Comparison of ENCODE assay signal across 8 cellular contexts in genomic region chr11:777288-778255, GRCh38. TPM values are rescaled to one million over a fixed set of nuclear protein-coding genes. Genes with fewer than 3 reads are reported as not detected.
DNase-seq lines count a peak whose midpoint lies in the region; ATAC-seq, FAIRE-seq and TF ChIP-seq lines count a peak whose summit lies in the region.

TSS of gene GATD1 (minus strand) at chr11:777487. CDS start at chr11:777462, 25 bp downstream.

- peak within 1 kb of the TSS; percentile 91 for H4K5ac ChIP-seq in H1 (ENCODE audit: insufficient read length, low read depth, low read length)

- H3K4me2 ChIP-seq in H1 (ENCODE audit: insufficient read depth in 1 of 2, low read depth in 2 of 2, low read length in 2 of 2) = peak within 1 kb of the TSS; percentile 85 to 86

- no peak within 1 kb of the TSS for H3K14ac ChIP-seq in H1 (ENCODE audit: insufficient read length)

- no peaks in the 10 kb centered on the region for H3K36me3 ChIP-seq in CD8-positive, alpha-beta T cell (ENCODE audit: insufficient read depth, low read length)
- peaks cover 0 to 7% (median 4%) of the 10 kb centered on the region in 4 experiments; a peak in 3 of 8 replicates for H3K36me3 ChIP-seq in H1 (ENCODE audit: control insufficient read depth in 2 of 4, insufficient read depth in 4 of 4, low read length in 3 of 4)

- H2AFZ ChIP-seq in H1 (ENCODE audit: low read length) = no peak within 1 kb of the TSS

- H2BK120ac ChIP-seq in H1 (replicated peaks; ENCODE audit: low read depth, low read length) = no peak within 1 kb of the TSS

- H4K8ac ChIP-seq in H1 (ENCODE audit: extremely low read depth, insufficient read depth, low read length) = peak within 1 kb of the TSS; percentile 91

- peak within 1 kb of the TSS; percentile 60; the same call in 1 of the 2 replicates for H2BK12ac ChIP-seq in H1 (ENCODE audit: low read depth, low read length)

- H3K18ac ChIP-seq in H1 (ENCODE audit: extremely low read depth, low read length) = peak within 1 kb of the TSS; percentile 81

- no peaks in the 10 kb centered on the region for H3K27me3 Mint-ChIP-seq in CD8-positive, alpha-beta T cell (ENCODE audit: low read depth)

- peaks cover 7 to 42% of the 10 kb centered on the region in 2 experiments; a peak in 3 of 4 replicates for H3K79me2 ChIP-seq in H1 (ENCODE audit: control insufficient read depth in 1 of 2, insufficient read depth in 2 of 2, low read length in 2 of 2)

- peak within 1 kb of the TSS; percentile 91 for H3K4ac ChIP-seq in H1 (replicated peaks; ENCODE audit: insufficient read length, low read depth, low read length)

- peak within 1 kb of the TSS; percentile 84 for H3K4me3 Mint-ChIP-seq in CD8-positive, alpha-beta T cell

- peak within 1 kb of the TSS; percentile 72 for H3K27ac Mint-ChIP-seq in CD8-positive, alpha-beta T cell

- TF ChIP-seq RAD21 in H1 (IDR thresholded peaks at IDR 0.05 in 1 of 2, conservative IDR thresholded peaks at IDR 0.05 in 1 of 2; ENCODE audit: low read depth in 2 of 2, low read length in 2 of 2) = no peak

- CTCF ChIA-PET in CD8-positive, alpha-beta T cell (lab: Charles Lee) = interaction anchor here (1.0 to 2.7 kb wide), 3 partner anchors 12 to 224 kb away, joined by 3 to 9 read pairs (median 4); no protein-coding TSS in a partner anchor
- CTCF ChIA-PET in H1 (lab: Charles Lee; ENCODE audit: partially characterized antibody) = interaction anchor here (0.6 to 2.9 kb wide), 7 partner anchors 12 to 259 kb away, joined by 3 to 15 read pairs (median 3); partner anchors contain the start of gene MUC6

- peaks cover 24% of the 10 kb centered on the region for H3K4me1 ChIP-seq in CD8-positive, alpha-beta T cell (ENCODE audit: insufficient read depth, low read length)
- peaks cover 3 to 25% (median 12%) of the 10 kb centered on the region in 4 experiments for H3K4me1 ChIP-seq in H1 (replicated peaks in 1 of 4; ENCODE audit: control insufficient read depth in 3 of 4, insufficient read depth in 4 of 4, low read length in 3 of 4)

- no peaks in the 10 kb centered on the region for H3K27me3 ChIP-seq in CD8-positive, alpha-beta T cell (ENCODE audit: insufficient read depth, low read length)
- H3K27me3 ChIP-seq in H1 (replicated peaks in 1 of 4; ENCODE audit: control insufficient read depth in 3 of 4, extremely low read depth in 1 of 4, insufficient read depth in 3 of 4, low read length in 3 of 4) = no peaks in the 10 kb centered on the region; a peak in 1 of 7 replicates

- no peak within 1 kb of the TSS for H2BK20ac ChIP-seq in H1 (ENCODE audit: low read length)

- peak within 1 kb of the TSS; percentile 77 for H2BK5ac ChIP-seq in H1 (ENCODE audit: low read depth, low read length)

- H3K23me2 ChIP-seq in H1 (ENCODE audit: low read depth, low read length) = peaks cover 13% of the 10 kb centered on the region; the same call in 1 of the 2 replicates

- peak within 1 kb of the TSS; percentile 92 for H3K56ac ChIP-seq in H1 (replicated peaks; ENCODE audit: insufficient read length, low read depth, low read length)

- POLR2A ChIA-PET in CD8-positive, alpha-beta T cell (lab: Charles Lee) = interaction anchor here (1.2 kb wide), 1 partner anchor 18 kb away, joined by 3 read pairs; no protein-coding TSS in a partner anchor
- POLR2A ChIA-PET in H1 (lab: Charles Lee; ENCODE audit: partially characterized antibody) = interaction anchor here (0.6 to 35.3 kb wide), 20 partner anchors 9 to 978 kb away, joined by 3 to 636 read pairs (median 4); partner anchors contain the start of genes CEND1, PNPLA2, RPLP2 and TALDO1

- H3K9me3 Mint-ChIP-seq in CD8-positive, alpha-beta T cell = no peaks in the 10 kb centered on the region

- peak within 1 kb of the TSS; percentile 75; the same call in 1 of the 2 replicates for H2AK5ac ChIP-seq in H1 (ENCODE audit: low read depth, low read length)

- H3K9ac ChIP-seq in H1 (replicated peaks in 1 of 4; ENCODE audit: extremely low read depth in 1 of 4, low read depth in 3 of 4, low read length in 3 of 4) = peak within 1 kb of the TSS; percentile 62 to 95 (median 82)

- intact Hi-C loops in CD8-positive, alpha-beta T cell (cut with DNase I, micrococcal nuclease) = loop anchor here (1.0 kb wide), 3 partner anchors 19 to 32 kb away; partner anchors contain the start of genes RPLP2 (in 1 of the 2) and SLC25A22 (in 1 of the 2)

- FAIRE-seq in H1 (lab: Jason Lieb, UNC) = no peak

- no peak for TF ChIP-seq EP300 in H1 (IDR thresholded peaks at IDR 0.05; ENCODE audit: borderline replicate concordance in 1 of 2, low read depth in 2 of 2, low read length in 2 of 2)

- peaks cover 5% of the 10 kb centered on the region for H3K36me3 Mint-ChIP-seq in CD8-positive, alpha-beta T cell

- H2BK15ac ChIP-seq in H1 (ENCODE audit: low read length) = peak within 1 kb of the TSS; percentile 92; the same call in 1 of the 2 replicates

- peak in 1 of 2 experiments; percentile 80; a peak in 2 of 3 replicates for TF ChIP-seq POLR2A in H1 (IDR thresholded peaks at IDR 0.05; ENCODE audit: control extremely low read depth in 1 of 2, low read depth in 2 of 2, low read length in 2 of 2)

- H4K91ac ChIP-seq in H1 (replicated peaks; ENCODE audit: insufficient read length, low read length) = peak within 1 kb of the TSS; percentile 65

- peak within 1 kb of the TSS; percentile 64 for H3K27ac ChIP-seq in CD8-positive, alpha-beta T cell (ENCODE audit: low read depth, low read length)
- peak within 1 kb of the TSS; percentile 91; the same call in 1 of the 2 replicates for H3K27ac ChIP-seq in H1 (ENCODE audit: low read depth, low read length)

- 6% methylated on average over 53 of the region's 110 CpGs; no CpG with 5 or more reads in 1 of the 2 experiments for WGBS in H1 (ENCODE audit: extremely low coverage in 1 of 2, insufficient coverage in 1 of 2, insufficient read length in 1 of 2, insufficient replicate concordance in 2 of 2, low coverage in 1 of 2, low lambda C conversion rate in 2 of 2, missing lambda C conversion rate in 1 of 2), 2 experiments

- ATAC-seq in CD8-positive, alpha-beta T cell = peak; percentile 88
- peak; percentile 63 for ATAC-seq in GM19467 (IDR thresholded peaks at IDR 0.05; ENCODE audit: unreplicated experiment)

- H3K4me3 ChIP-seq in CD8-positive, alpha-beta T cell (ENCODE audit: low read depth, low read length) = peak within 1 kb of the TSS; percentile 84
- peak within 1 kb of the TSS; percentile 77 to 91 (median 85) for H3K4me3 ChIP-seq in H1 (ENCODE audit: extremely low read depth in 1 of 4, insufficient read depth in 2 of 4, low read depth in 3 of 4, low read length in 4 of 4)

- no peak within 1 kb of the TSS for H3K23ac ChIP-seq in H1 (ENCODE audit: insufficient read length)

- no peaks in the 10 kb centered on the region for H3K9me3 ChIP-seq in CD8-positive, alpha-beta T cell (ENCODE audit: low read length)
- H3K9me3 ChIP-seq in H1 (ENCODE audit: insufficient read depth in 2 of 2, low read depth in 1 of 2, low read length in 1 of 2) = no peaks in the 10 kb centered on the region

- DNase-seq in CD8-positive, alpha-beta T cell = peak; percentile 87 to 96 (median 94)
- peak; percentile 64 for DNase-seq in HS-27A (ENCODE audit: low read depth)
- peak; percentile 81 for DNase-seq in NOMO-1 treated with dmso at 0.1 percent for 144 hours (lab: John Stamatoyannopoulos, UW; ENCODE audit: unreplicated experiment)
- peak; percentile 82 to 91 (median 89) for DNase-seq in activated CD8-positive, alpha-beta memory T cell treated with anti-CD3 and anti-CD28 coated beads for 48 hours (ENCODE audit: low read depth in 2 of 3, low spot score in 2 of 3)
- DNase-seq in H1 (ENCODE audit: low read depth in 1 of 2, low spot score in 2 of 2) = peak in 1 of 2 experiments; percentile 98
- peak; percentile 98 for DNase-seq in mesenteric fat pad (ENCODE audit: low spot score)
- DNase-seq in stimulated activated CD8-positive, alpha-beta memory T cell treated with anti-CD3 and anti-CD28 coated beads, Interleukin-15, amount 100 ng/mL, for 24 hours (ENCODE audit: low read depth) = peak; percentile 90

- TF ChIP-seq CTCF in CD8-positive, alpha-beta T cell (IDR thresholded peaks at IDR 0.05) = no peak
- 0 out of 4 replicates have a peak, but pooled peaks of 1 of the 3 experiments have one; percentile 7 for TF ChIP-seq CTCF in H1 (IDR thresholded peaks at IDR 0.05; ENCODE audit: control extremely low read depth in 1 of 3, insufficient read depth in 1 of 3, low read depth in 1 of 3, low read length in 3 of 3)

- H3K79me1 ChIP-seq in H1 (ENCODE audit: low read depth, low read length) = 0 out of 2 replicates have a peak, but pooled peaks cover 6% of the 10 kb centered on the region

- H4K20me1 ChIP-seq in H1 (replicated peaks in 1 of 2; ENCODE audit: control insufficient read depth in 1 of 2, insufficient read depth in 2 of 2, low read length in 2 of 2) = peaks cover 14 to 31% of the 10 kb centered on the region in 2 experiments

- peaks cover 26% of the 10 kb centered on the region for H3K4me1 Mint-ChIP-seq in CD8-positive, alpha-beta T cell (ENCODE audit: low read depth)

TF ChIP-seq in H1, 55 proteins besides CTCF, POLR2A, EP300 and RAD21 (continues in another document):
- TF ChIP-seq TAF7 (optimal IDR thresholded peaks at IDR 0.05; ENCODE audit: borderline replicate concordance, low read depth, low read length) (peak; percentile 50), PHF8 (conservative IDR thresholded peaks at IDR 0.05; ENCODE audit: low read depth, low read length) (peak; percentile 93), CHD1 (IDR thresholded peaks at IDR 0.05; ENCODE audit: low read depth, low read length) (no peak), CTBP2 (IDR thresholded peaks at IDR 0.05; ENCODE audit: borderline replicate concordance, insufficient read depth, insufficient read length, low read length) (no peak), JUND (IDR thresholded peaks at IDR 0.05; ENCODE audit: low read length) (no peak), GTF2F1 (IDR thresholded peaks at IDR 0.05; ENCODE audit: borderline replicate concordance, low read depth, low read length) (no peak)

RNA-seq across cellular contexts. Expression of gene GATD1, which starts in this region (rescaled TPM):
- total RNA-seq in CD8-positive, alpha-beta T cell = 10 to 100 TPM; 21.2 to 22.6 TPM
- 47.5 and 54.9 TPM in 2 replicates for total RNA-seq in H1 (2021; fragmentation: NEBNext Ultra II Directional; extraction: Animal tissue kit (Norgen Biotek cat#: 25700))
- 54.8 and 101 TPM in 2 replicates for polyA plus RNA-seq in H1 (2011; rRNA removed)
- 97.6 TPM for polyA plus RNA-seq in H1 (2011; cell fraction: cytosol; rRNA removed)
- 235 TPM for polyA plus RNA-seq in H1 (2011; cell fraction: nucleus; rRNA removed)
- 34.4 to 62.1 TPM (median 53.0 TPM) in 4 replicates for polyA plus RNA-seq in H1 (2012, experiment 1 of 2)
- 39.0 TPM for polyA plus RNA-seq in H1 (2012, experiment 2 of 2)
- polyA plus RNA-seq in H1 (2013, experiment 1 of 2) = 46.9 TPM
- 40.6 TPM for polyA plus RNA-seq in H1 (2013, experiment 2 of 2)
- 17.0 and 20.4 TPM in 2 replicates for polyA minus RNA-seq in H1 (2011; rRNA and poly(A)+ RNA removed)
- polyA minus RNA-seq in H1 (2011; cell fraction: cytosol; rRNA and poly(A)+ RNA removed) = 19.2 TPM
- 49.0 TPM for polyA minus RNA-seq in H1 (2011; cell fraction: nucleus; rRNA and poly(A)+ RNA removed)
- total RNA-seq in mesenteric fat pad = 54.1 TPM
